In the genomic region with DNA sequence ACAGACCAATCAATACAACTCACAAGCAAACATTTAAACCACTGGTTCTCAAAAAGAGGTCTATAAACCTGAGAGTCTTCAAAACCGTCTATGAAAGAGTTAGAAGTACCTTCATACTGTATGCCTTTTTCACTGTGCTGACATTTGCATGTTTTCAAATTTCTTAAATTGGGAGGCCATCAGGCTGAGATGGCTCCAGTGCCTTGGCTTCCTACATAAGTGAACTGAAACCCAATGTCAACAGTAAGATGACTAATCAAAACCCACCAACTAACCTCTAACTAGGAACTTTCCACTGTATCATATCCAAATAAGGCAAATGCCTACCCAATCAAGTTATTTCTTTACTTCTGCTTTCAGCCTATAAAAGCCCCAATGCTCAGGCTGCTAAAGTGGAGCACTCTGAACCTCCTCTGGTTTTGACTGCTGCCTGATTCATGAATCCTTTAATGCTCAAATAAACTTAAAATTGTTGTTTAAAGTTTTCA, we compare ENCODE assay signal across 9 cellular contexts. TPM values are rescaled to one million over a fixed set of nuclear protein-coding genes. Genes with fewer than 3 reads are reported as not detected.
A peak's percentile ranks its signal among the peaks of the same experiment; 100 is the strongest.
DNase-seq lines count a peak whose midpoint lies in the region; ATAC-seq and TF ChIP-seq lines count a peak whose summit lies in the region.
"Had no signal": no experiment of that assay in that cellular context is flagged by ENCODE, and none has a peak within 500 bp of the region (broad histone marks: within the 10 kb centered on the region; RNA-seq: fewer than 3 reads in every experiment).

No MANE protein-coding gene starts in this region.

- intact Hi-C loops in activated CD4-positive, alpha-beta T cell treated with anti-CD3 and anti-CD28 coated beads for 36 hours (cut with DNase I, micrococcal nuclease): loop anchor here (2.0 to 5.0 kb wide), 3 partner anchors 31 to 60 kb away; no protein-coding TSS in a partner anchor
- intact Hi-C loops in sciatic nerve (cut with DNase I): no loop called here
- intact Hi-C loops in heart left ventricle (cut with DNase I): no loop called here

- peak; percentile 40 for DNase-seq in activated CD4-positive, alpha-beta T cell treated with anti-CD3 and anti-CD28 coated beads for 36 hours
- no peak for DNase-seq in activated CD4-positive, alpha-beta T cell treated with anti-CD3 and anti-CD28 coated beads, Interleukin-2, amount 10 ng/mL, durations not matched to agents 7 days and 5 days
- DNase-seq in SIG-M5 (lab: John Stamatoyannopoulos, UW): peak; percentile 15
- DNase-seq in renal cortical epithelial cell (ENCODE audit: low read depth): peak; percentile 85
- no peak for DNase-seq in sciatic nerve (ENCODE audit: low spot score)
- no peak for DNase-seq in heart left ventricle
- DNase-seq in GOT3 (lab: John Stamatoyannopoulos, UW): no peak

- H3K27me3 Mint-ChIP-seq in activated CD4-positive, alpha-beta T cell treated with anti-CD3 and anti-CD28 coated beads for 36 hours: no peaks in the 10 kb centered on the region
- no peaks in the 10 kb centered on the region for H3K27me3 Mint-ChIP-seq in activated CD4-positive, alpha-beta T cell treated with anti-CD3 and anti-CD28 coated beads, Interleukin-2, amount 10 ng/mL, durations not matched to agents 7 days and 5 days

- WGBS in heart left ventricle, 4 donors: 91 to 99% (median 94%) methylated on average over 1 of the region's 1 CpG

- no peak overlapping the region for H3K4me3 Mint-ChIP-seq in activated CD4-positive, alpha-beta T cell treated with anti-CD3 and anti-CD28 coated beads for 36 hours
- no peak overlapping the region for H3K4me3 Mint-ChIP-seq in activated CD4-positive, alpha-beta T cell treated with anti-CD3 and anti-CD28 coated beads, Interleukin-2, amount 10 ng/mL, durations not matched to agents 7 days and 5 days

- no peak overlapping the region for H3K4me3 ChIP-seq in heart left ventricle
- H3K4me3 ChIP-seq: gastroesophageal sphincter had no signal

- no peak for TF ChIP-seq CTCF in heart left ventricle (IDR thresholded peaks at IDR 0.05)

- peaks cover 0 to 46% (median 36%) of the 10 kb centered on the region in 9 donors for H3K36me3 ChIP-seq in heart left ventricle

- no peak for TF ChIP-seq POLR2A in heart left ventricle (IDR thresholded peaks at IDR 0.05)

- peak; percentile 96 for ATAC-seq in activated CD4-positive, alpha-beta T cell treated with anti-CD3 and anti-CD28 coated beads for 36 hours
- ATAC-seq in HG02870 (IDR thresholded peaks at IDR 0.05; ENCODE audit: unreplicated experiment) (peak; percentile 80), sciatic nerve (no peak), heart left ventricle (no peak)
- ATAC-seq: gastroesophageal sphincter had no signal

- POLR2A ChIA-PET in activated CD4-positive, alpha-beta T cell treated with anti-CD3 and anti-CD28 coated beads for 36 hours (lab: Charles Lee): interaction anchor here (0.7 kb wide), 1 partner anchor 134 kb away, joined by 3 read pairs; no protein-coding TSS in a partner anchor
- POLR2A ChIA-PET in activated CD4-positive, alpha-beta T cell treated with anti-CD3 and anti-CD28 coated beads, Interleukin-2, amount 10 ng/mL, durations not matched to agents 7 days and 5 days (lab: Charles Lee): no interaction called here

- H3K9me3 Mint-ChIP-seq in activated CD4-positive, alpha-beta T cell treated with anti-CD3 and anti-CD28 coated beads for 36 hours (ENCODE audit: low read depth): peaks cover 18% of the 10 kb centered on the region
- H3K9me3 Mint-ChIP-seq in activated CD4-positive, alpha-beta T cell treated with anti-CD3 and anti-CD28 coated beads, Interleukin-2, amount 10 ng/mL, durations not matched to agents 7 days and 5 days: peaks cover 16% of the 10 kb centered on the region

- CTCF ChIA-PET in activated CD4-positive, alpha-beta T cell treated with anti-CD3 and anti-CD28 coated beads for 36 hours (lab: Charles Lee): interaction anchor here (0.6 to 1.0 kb wide), 3 partner anchors 9 to 49 kb away, joined by 3 read pairs; no protein-coding TSS in a partner anchor
- CTCF ChIA-PET in activated CD4-positive, alpha-beta T cell treated with anti-CD3 and anti-CD28 coated beads, Interleukin-2, amount 10 ng/mL, durations not matched to agents 7 days and 5 days (lab: Charles Lee): no interaction called here

- no peak overlapping the region for H3K27ac ChIP-seq in heart left ventricle
- H3K27ac ChIP-seq: gastroesophageal sphincter had no signal

- peaks cover 0 to 40% (median 8%) of the 10 kb centered on the region in 12 donors for H3K4me1 ChIP-seq in heart left ventricle

- peaks cover 43% of the 10 kb centered on the region for H3K4me1 Mint-ChIP-seq in activated CD4-positive, alpha-beta T cell treated with anti-CD3 and anti-CD28 coated beads for 36 hours
- H3K4me1 Mint-ChIP-seq in activated CD4-positive, alpha-beta T cell treated with anti-CD3 and anti-CD28 coated beads, Interleukin-2, amount 10 ng/mL, durations not matched to agents 7 days and 5 days: peaks cover 26% of the 10 kb centered on the region

- no peaks in the 10 kb centered on the region for H3K27me3 ChIP-seq in heart left ventricle
- H3K27me3 ChIP-seq: gastroesophageal sphincter had no signal

- H3K9me3 ChIP-seq in heart left ventricle: peaks cover 0 to 11% (median 0%) of the 10 kb centered on the region in 12 donors
- H3K9me3 ChIP-seq: gastroesophageal sphincter had no signal

- peaks cover 43% of the 10 kb centered on the region for H3K36me3 Mint-ChIP-seq in activated CD4-positive, alpha-beta T cell treated with anti-CD3 and anti-CD28 coated beads for 36 hours (ENCODE audit: low read depth)
- peaks cover 41% of the 10 kb centered on the region for H3K36me3 Mint-ChIP-seq in activated CD4-positive, alpha-beta T cell treated with anti-CD3 and anti-CD28 coated beads, Interleukin-2, amount 10 ng/mL, durations not matched to agents 7 days and 5 days (ENCODE audit: low read depth)

- peak overlapping the region; percentile 83 for H3K27ac Mint-ChIP-seq in activated CD4-positive, alpha-beta T cell treated with anti-CD3 and anti-CD28 coated beads for 36 hours
- no peak overlapping the region for H3K27ac Mint-ChIP-seq in activated CD4-positive, alpha-beta T cell treated with anti-CD3 and anti-CD28 coated beads, Interleukin-2, amount 10 ng/mL, durations not matched to agents 7 days and 5 days

RNA-seq across cellular contexts. Expression of a gene that starts 35.1 kb away (rescaled TPM):
- total RNA-seq in activated CD4-positive, alpha-beta T cell treated with anti-CD3 and anti-CD28 coated beads for 36 hours: 10 to 100 TPM; 10.2 to 14.0 TPM
- 10 to 100 TPM; 31.3 to 35.2 TPM for total RNA-seq in activated CD4-positive, alpha-beta T cell treated with anti-CD3 and anti-CD28 coated beads, Interleukin-2, amount 10 ng/mL, durations not matched to agents 7 days and 5 days
- total RNA-seq in renal cortical epithelial cell (10.1 and 43.0 TPM in 2 replicates), sciatic nerve (82.4 TPM), heart left ventricle (10 to 100 TPM; 20.3 to 42.0 (median 27.2) TPM)
- 10 to 100 TPM in 1 of 2 donors, 1 to 10 TPM in 1; 6.8 to 19.6 TPM for polyA plus RNA-seq in heart left ventricle

Comparison
In these comparisons a context has a peak if more than half of its experiments do, and no peak if none do; other contexts are left out.
1. DNase-seq: peak in activated CD4-positive, alpha-beta T cell treated with anti-CD3 and anti-CD28 coated beads for 36 hours (single experiment), SIG-M5 (single experiment) and renal cortical epithelial cell (single experiment); none in activated CD4-positive, alpha-beta T cell treated with anti-CD3 and anti-CD28 coated beads, Interleukin-2, amount 10 ng/mL, durations not matched to agents 7 days and 5 days (single experiment), sciatic nerve (single experiment), heart left ventricle (0 of 5) and GOT3 (single experiment).
2. ATAC-seq: peak in activated CD4-positive, alpha-beta T cell treated with anti-CD3 and anti-CD28 coated beads for 36 hours (single experiment) and HG02870 (single experiment); none in sciatic nerve (single experiment) and heart left ventricle (0 of 4).
3. intact Hi-C loops: an anchor here in activated CD4-positive, alpha-beta T cell treated with anti-CD3 and anti-CD28 coated beads for 36 hours (2.0 to 5.0 kb wide); none called in sciatic nerve and heart left ventricle.